ENCODE assay signal across 8 cellular contexts in the genomic region with DNA sequence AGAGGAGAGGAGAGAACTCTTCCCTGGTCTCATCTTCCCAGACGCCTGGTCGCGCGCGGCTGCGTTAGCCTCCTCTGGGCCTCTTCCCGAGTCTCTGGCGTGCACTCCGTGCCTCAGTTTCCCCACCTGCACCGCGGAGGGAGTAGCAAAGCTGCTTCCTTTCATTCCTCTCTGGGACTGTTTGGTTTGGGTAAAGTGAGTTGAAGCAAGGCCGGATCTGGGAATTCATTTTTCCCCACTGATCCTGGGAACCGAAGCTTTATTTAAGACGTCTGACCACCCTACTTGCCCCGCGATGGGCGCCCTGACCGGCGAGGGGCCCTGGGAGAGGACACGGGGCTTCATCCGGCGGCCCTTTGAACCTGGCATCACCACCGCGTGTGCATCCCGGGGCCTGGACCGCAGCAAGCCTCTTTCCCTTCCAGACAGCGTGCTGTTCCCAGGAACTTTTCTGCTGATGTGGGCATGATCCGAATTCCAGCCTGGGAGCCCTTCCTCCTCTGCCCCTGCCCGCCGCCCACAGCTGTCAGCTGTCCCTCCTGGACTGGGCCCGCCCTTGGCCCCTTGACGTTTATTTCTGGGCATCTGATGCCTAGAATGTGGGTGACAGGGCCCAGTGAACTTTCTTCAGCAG. TPM values are rescaled to one million over a fixed set of nuclear protein-coding genes. Genes with fewer than 3 reads are reported as not detected.
A peak's percentile ranks its signal among the peaks of the same experiment; 100 is the strongest.
DNase-seq lines count a peak whose midpoint lies in the region; ATAC-seq, FAIRE-seq and TF ChIP-seq lines count a peak whose summit lies in the region.

No MANE protein-coding gene starts in this region.

- peak overlapping the region; percentile 69 for H3K4me3 Mint-ChIP-seq in activated T-cell treated with anti-CD3 and anti-CD28 coated beads, Interleukin-2, amount 50 U/mL, for 4 hours

- peak overlapping the region; percentile 60; the same call in 1 of the 2 replicates for H3K4me3 ChIP-seq in GM12878
- peak overlapping the region; percentile 45 for H3K4me3 ChIP-seq in kidney epithelial cell (ENCODE audit: low read depth, low read length)
- H3K4me3 ChIP-seq in subcutaneous abdominal adipose tissue (ENCODE audit: low read depth in 1 of 5, low read length in 5 of 5) = peak overlapping the region; percentile 72 to 81 (median 81)

- TSS peak; percentile 45 for BruUV-seq in GM12878 (replicated peaks; lab: Mats Ljungman, UMichigan)

- no peak for ATAC-seq in activated T-cell treated with anti-CD3 and anti-CD28 coated beads, Interleukin-2, amount 50 U/mL, for 4 hours
- ATAC-seq in GM12878 (no peak), GM19395 (IDR thresholded peaks at IDR 0.05; ENCODE audit: unreplicated experiment) (no peak), HG03175 (IDR thresholded peaks at IDR 0.05; ENCODE audit: unreplicated experiment) (no peak)

- no peaks in the 10 kb centered on the region for H3K9me3 Mint-ChIP-seq in activated T-cell treated with anti-CD3 and anti-CD28 coated beads, Interleukin-2, amount 50 U/mL, for 4 hours

- peaks cover 0 to 10% of the 10 kb centered on the region in 2 experiments; a peak in 1 of 4 replicates for H3K27me3 ChIP-seq in GM12878 (replicated peaks in 1 of 2; ENCODE audit: control insufficient read depth in 2 of 2, insufficient read depth in 2 of 2, low read length in 1 of 2)
- H3K27me3 ChIP-seq in kidney epithelial cell (ENCODE audit: control insufficient read depth, insufficient read depth, low read length) = no peaks in the 10 kb centered on the region
- no peaks in the 10 kb centered on the region for H3K27me3 ChIP-seq in subcutaneous abdominal adipose tissue (ENCODE audit: control insufficient read depth in 5 of 5, insufficient read depth in 4 of 5, low read length in 5 of 5)

- H3K27ac ChIP-seq in GM12878 (ENCODE audit: control insufficient read depth, insufficient read depth) (no peak overlapping the region), subcutaneous abdominal adipose tissue (ENCODE audit: low read depth, low read length) (peak overlapping the region; percentile 82)

- no peak for TF ChIP-seq RAD21 in GM12878 (IDR thresholded peaks at IDR 0.05; ENCODE audit: insufficient read depth, low read depth, low read length)

- FAIRE-seq in GM12878 (lab: Jason Lieb, UNC) = no peak

- in situ Hi-C loops in GM12878 (cut with MboI) = no loop called here

- 49% methylated on average over 32 of the region's 32 CpGs for WGBS in GM12878 (ENCODE audit: insufficient coverage, insufficient replicate concordance, low lambda C conversion rate, missing lambda C conversion rate)

- no peak overlapping the region; the same call in 1 of the 2 replicates for H3K9ac ChIP-seq in GM12878 (ENCODE audit: control insufficient read depth, insufficient read depth, low read length)
- peak overlapping the region; percentile 77 to 87 (median 83) for H3K9ac ChIP-seq in subcutaneous abdominal adipose tissue (ENCODE audit: low read length in 5 of 5)

- no peak for TF ChIP-seq POLR2A in GM12878 (IDR thresholded peaks at IDR 0.05; ENCODE audit: low read depth, low read length)

- POLR2A ChIA-PET in GM12878 (lab: Charles Lee) = no interaction called here

- H3K4me1 ChIP-seq in GM12878 (ENCODE audit: control insufficient read depth, insufficient read depth, low read length) = peaks cover 5% of the 10 kb centered on the region; the same call in 1 of the 2 replicates
- H3K4me1 ChIP-seq in subcutaneous abdominal adipose tissue (ENCODE audit: control insufficient read depth in 5 of 5, insufficient read depth in 5 of 5, low read length in 5 of 5) = peaks cover 2 to 35% (median 27%) of the 10 kb centered on the region in 5 donors

- no peak for DNase-seq in activated T-cell treated with anti-CD3 and anti-CD28 coated beads, Interleukin-2, amount 50 U/mL, for 4 hours
- no peak for DNase-seq in activated T-cell treated with anti-CD3 and anti-CD28 coated beads, Interleukin-2, amount 50 U/mL, for 48 hours
- DNase-seq in GM12878 (ENCODE audit: low read depth, low spot score) (no peak), kidney epithelial cell (ENCODE audit: low read depth) (no peak), NCI-H1694 (lab: John Stamatoyannopoulos, UW) (no peak)

- TF ChIP-seq EP300 in GM12878 (IDR thresholded peaks at IDR 0.05; ENCODE audit: borderline replicate concordance in 1 of 2, control insufficient read depth in 1 of 2, low read depth in 2 of 2, low read length in 2 of 2) = no peak

- peak overlapping the region; percentile 89 for H3K4me2 ChIP-seq in GM12878 (ENCODE audit: control insufficient read depth, insufficient read depth)

- no peak for TF ChIP-seq CTCF in GM12878 (IDR thresholded peaks at IDR 0.05 in 2 of 3, conservative IDR thresholded peaks at IDR 0.05 in 1 of 3; ENCODE audit: control insufficient read depth in 2 of 3, extremely low read depth in 1 of 3, insufficient read depth in 1 of 3, low read depth in 3 of 3, low read length in 3 of 3)
- TF ChIP-seq CTCF in kidney epithelial cell (IDR thresholded peaks at IDR 0.05; ENCODE audit: insufficient read depth, low read length, poor library complexity, severe bottlenecking) = no peak

- intact Hi-C loops in GM12878 (cut with micrococcal nuclease; ENCODE audit: unreplicated experiment) = loop anchor here (10.0 kb wide), 1 partner anchor 330 kb away; a partner anchor contains a TSS

- no peaks in the 10 kb centered on the region for H4K20me1 ChIP-seq in GM12878 (ENCODE audit: control insufficient read depth, insufficient read depth)

- peaks cover 8% of the 10 kb centered on the region for H3K4me1 Mint-ChIP-seq in activated T-cell treated with anti-CD3 and anti-CD28 coated beads, Interleukin-2, amount 50 U/mL, for 4 hours (ENCODE audit: low read depth)

- H3K27me3 Mint-ChIP-seq in activated T-cell treated with anti-CD3 and anti-CD28 coated beads, Interleukin-2, amount 50 U/mL, for 4 hours (ENCODE audit: low read depth) = peaks cover 46% of the 10 kb centered on the region

- SMC1A ChIA-PET in GM12878 (lab: Charles Lee; ENCODE audit: uncharacterized antibody, unreplicated experiment) = no interaction called here

- H2AFZ ChIP-seq in GM12878 (ENCODE audit: control insufficient read depth, low read depth, low read length) = peak overlapping the region; percentile 44

- H3K9me3 ChIP-seq in GM12878 (replicated peaks; ENCODE audit: control insufficient read depth, insufficient read depth, low read length) = no peaks in the 10 kb centered on the region
- H3K9me3 ChIP-seq in subcutaneous abdominal adipose tissue (ENCODE audit: control insufficient read depth in 5 of 5, low read length in 5 of 5) = no peaks in the 10 kb centered on the region

- no peaks in the 10 kb centered on the region for H3K36me3 Mint-ChIP-seq in activated T-cell treated with anti-CD3 and anti-CD28 coated beads, Interleukin-2, amount 50 U/mL, for 4 hours (ENCODE audit: insufficient read depth)

- RAD21 ChIA-PET in GM12878 (lab: Charles Lee; ENCODE audit: unreplicated experiment) = interaction anchor here (1.4 kb wide), 1 partner anchor 123 kb away, joined by 9 read pairs; no protein-coding TSS in a partner anchor

- no peaks in the 10 kb centered on the region for H3K79me2 ChIP-seq in GM12878 (ENCODE audit: control insufficient read depth, insufficient read depth, low read length)

- H3K36me3 ChIP-seq in GM12878 (ENCODE audit: control insufficient read depth in 2 of 2, insufficient read depth in 2 of 2, low read length in 1 of 2) = no peaks in the 10 kb centered on the region
- H3K36me3 ChIP-seq in kidney epithelial cell (ENCODE audit: control insufficient read depth, insufficient read depth, low read length) = no peaks in the 10 kb centered on the region
- no peaks in the 10 kb centered on the region for H3K36me3 ChIP-seq in subcutaneous abdominal adipose tissue (ENCODE audit: control insufficient read depth in 5 of 5, insufficient read depth in 5 of 5, low read length in 5 of 5)

- CTCF ChIA-PET in GM12878 (lab: Yijun Ruan, JAX) = interaction anchor here (1.1 to 1.5 kb wide), 3 partner anchors 20 to 123 kb away, joined by 3 read pairs; no protein-coding TSS in a partner anchor

TF ChIP-seq in GM12878, 131 proteins besides CTCF, POLR2A, EP300 and RAD21 (continues in another document):
- TF ChIP-seq MYB (IDR thresholded peaks at IDR 0.05; ENCODE audit: borderline replicate concordance, low read depth, low read length) (no peak), CREM (IDR thresholded peaks at IDR 0.05; ENCODE audit: low read depth) (no peak), POLR2AphosphoS5 (IDR thresholded peaks at IDR 0.05; ENCODE audit: low read length) (no peak), GABPA (IDR thresholded peaks at IDR 0.05; ENCODE audit: low read depth) (no peak), TCF12 (IDR thresholded peaks at IDR 0.05; ENCODE audit: low read depth, low read length) (no peak), HCFC1 (IDR thresholded peaks at IDR 0.05; ENCODE audit: low read length) (no peak), BHLHE40 (IDR thresholded peaks at IDR 0.05; ENCODE audit: borderline replicate concordance in 1 of 2, low read depth in 2 of 2, low read length in 1 of 2) (no peak), KDM1A (IDR thresholded peaks at IDR 0.05; ENCODE audit: borderline replicate concordance) (no peak), MEF2B (IDR thresholded peaks at IDR 0.05; ENCODE audit: partially characterized antibody, poor library complexity, severe bottlenecking) (no peak), RAD51 (IDR thresholded peaks at IDR 0.05) (no peak), CBX5 (IDR thresholded peaks at IDR 0.05; ENCODE audit: low read depth) (no peak)

RNA-seq across cellular contexts. Expression of a gene that starts 0.8 kb away (rescaled TPM):
- total RNA-seq in activated T-cell treated with anti-CD3 and anti-CD28 coated beads, Interleukin-2, amount 50 U/mL, for 4 hours = under 1 TPM; 0.29 to 0.76 (median 0.71) TPM
- 23.5 and 23.7 TPM in 2 replicates for total RNA-seq in GM12878 (2013; cell fraction: nucleolus; rRNA removed)
- 8.8 and 9.3 TPM in 2 replicates for total RNA-seq in GM12878 (2014; rRNA removed)
- total RNA-seq in GM12878 (2014; rRNA removed; fragmentation: Illumina TruSeq; extraction: Trizol) = 7.9 and 8.0 TPM in 2 replicates
- total RNA-seq in GM12878 (2021) = 15.4 and 16.5 TPM in 2 replicates
- 0.22 TPM for polyA plus RNA-seq in GM12878 (2011; ENCODE audit: low read depth)
- polyA plus RNA-seq in GM12878 (2011; rRNA removed) = 1.3 and 2.7 TPM in 2 replicates
- 2.6 TPM in 2 replicates for polyA plus RNA-seq in GM12878 (2011; cell fraction: cytosol; rRNA removed)
- 1.9 and 2.9 TPM in 2 replicates for polyA plus RNA-seq in GM12878 (2011; cell fraction: nucleus; rRNA removed)
- 0.65 and 0.80 TPM in 2 replicates for polyA plus RNA-seq in GM12878 (2012)
- polyA plus RNA-seq in GM12878 (2014; fragmentation: Illumina TruSeq; extraction: Trizol) = 14.3 and 17.2 TPM in 2 replicates
- polyA plus RNA-seq in GM12878 (2014; fragmentation: Nextera tagmentation; extraction: Ambion mirVana) = 1 to 10 TPM; 2.5 to 3.1 TPM
- polyA plus RNA-seq in GM12878 (2014; rRNA removed) = 12.0 and 14.1 TPM in 2 replicates
- polyA plus RNA-seq in GM12878 (2016; fragmentation: Nextera tagmentation; extraction: Ambion mirVana) = 10 to 100 TPM; 13.0 to 14.5 TPM
- 1.8 and 3.3 TPM in 2 replicates for polyA minus RNA-seq in GM12878 (2011; rRNA and poly(A)+ RNA removed)
- 2.5 and 4.4 TPM in 2 replicates for polyA minus RNA-seq in GM12878 (2011; cell fraction: cytosol; rRNA and poly(A)+ RNA removed)
- polyA minus RNA-seq in GM12878 (2011; cell fraction: nucleus; rRNA and poly(A)+ RNA removed) = 1.5 and 2.6 TPM in 2 replicates
- total RNA-seq in kidney epithelial cell = 10.2 and 11.4 TPM in 2 replicates
